21 cellular contexts compared by ENCODE assay signal in genomic region chr2:60361498-60361897, GRCh38.
"Had no signal": no experiment of that assay in that cellular context is flagged by ENCODE, and none has a peak within 500 bp of the region (broad histone marks: within the 10 kb centered on the region; RNA-seq: fewer than 3 reads in every experiment).

No MANE protein-coding gene starts in this region.

- H3K27ac Mint-ChIP-seq: activated CD4-positive, alpha-beta memory T cell treated with anti-CD3 and anti-CD28 coated beads, Interleukin-2, amount 10 ng/mL, durations not matched to agents 7 days and 5 days; activated CD4-positive, alpha-beta T cell treated with anti-CD3 and anti-CD28 coated beads, Interleukin-2, amount 10 ng/mL, durations not matched to agents 24 days and 14 days; brain; naive thymus-derived CD8-positive, alpha-beta T cell; neural progenitor cell; stimulated activated effector memory CD8-positive, alpha-beta T cell treated with anti-CD3 and anti-CD28 coated beads, Interleukin-12 subunit alpha, Interleukin-12 subunit beta, amount 100 ng/mL, for 72 hours; T-helper 1 cell treated with Interleukin-12 subunit alpha and Interleukin-12 subunit beta and Interleukin-4 antibody, amounts not matched to agents 30 μg/mL and 1 μg/mL, for 36 hours had no signal

- H2AFZ ChIP-seq: neural progenitor cell had no signal

- H3K4me3 ChIP-seq: left lung, lung, neural progenitor cell, thoracic aorta had no signal

- FAIRE-seq: endometrium, small intestine had no signal

- H3K9me3 ChIP-seq: left lung, thoracic aorta had no signal

- ATAC-seq: activated naive CD8-positive, alpha-beta T cell treated with anti-CD3 and anti-CD28 coated beads, Interleukin-2, amount 50 U/mL, for 24 hours; foreskin keratinocyte; left lung; naive thymus-derived CD8-positive, alpha-beta T cell; sciatic nerve; stimulated activated effector memory CD8-positive, alpha-beta T cell treated with anti-CD3 and anti-CD28 coated beads, Interleukin-12 subunit alpha, Interleukin-12 subunit beta, amount 100 ng/mL, for 72 hours had no signal

- H3K4me2 ChIP-seq: neural progenitor cell had no signal

- H3K9ac ChIP-seq: neural progenitor cell had no signal

- H3K4me1 ChIP-seq: foreskin keratinocyte had no signal

- DNase-seq: activated CD4-positive, alpha-beta memory T cell treated with anti-CD3 and anti-CD28 coated beads, Interleukin-2, amount 10 ng/mL, durations not matched to agents 7 days and 5 days; activated CD4-positive, alpha-beta T cell treated with anti-CD3 and anti-CD28 coated beads, Interleukin-2, amount 10 ng/mL, durations not matched to agents 24 days and 14 days; activated gamma-delta T cell; activated naive CD4-positive, alpha-beta T cell treated with anti-CD3 and anti-CD28 coated beads, Interleukin-2, amount 50 U/mL, for 16 hours; activated naive CD8-positive, alpha-beta T cell treated with anti-CD3 and anti-CD28 coated beads, Interleukin-2, amount 50 U/mL, for 24 hours; anterior cingulate cortex; foreskin keratinocyte; left lung; naive thymus-derived CD8-positive, alpha-beta T cell; posterior cingulate gyrus; small intestine; stimulated activated CD4-positive, alpha-beta T cell treated with anti-CD3 and anti-CD28 coated beads, Interleukin-2, amount 100 ng/mL, for 24 hours; T1000 had no signal

- H3K27ac ChIP-seq: foreskin keratinocyte, left lung, neural progenitor cell, thoracic aorta had no signal

- H3K27me3 ChIP-seq: foreskin keratinocyte, left lung, neural progenitor cell had no signal

- H3K9me3 Mint-ChIP-seq: activated CD4-positive, alpha-beta T cell treated with anti-CD3 and anti-CD28 coated beads, Interleukin-2, amount 10 ng/mL, durations not matched to agents 24 days and 14 days; activated naive CD8-positive, alpha-beta T cell treated with anti-CD3 and anti-CD28 coated beads, Interleukin-2, amount 50 U/mL, for 24 hours; T-helper 1 cell treated with Interleukin-12 subunit alpha and Interleukin-12 subunit beta and Interleukin-4 antibody, amounts not matched to agents 30 μg/mL and 1 μg/mL, for 36 hours had no signal

- H3K36me3 ChIP-seq: left lung, neural progenitor cell, thoracic aorta had no signal

- H3K36me3 Mint-ChIP-seq: brain; naive thymus-derived CD8-positive, alpha-beta T cell; neural progenitor cell; stimulated activated effector memory CD8-positive, alpha-beta T cell treated with anti-CD3 and anti-CD28 coated beads, Interleukin-12 subunit alpha, Interleukin-12 subunit beta, amount 100 ng/mL, for 72 hours had no signal

- H3K4me3 Mint-ChIP-seq: activated CD4-positive, alpha-beta memory T cell treated with anti-CD3 and anti-CD28 coated beads, Interleukin-2, amount 10 ng/mL, durations not matched to agents 7 days and 5 days; activated CD4-positive, alpha-beta T cell treated with anti-CD3 and anti-CD28 coated beads, Interleukin-2, amount 10 ng/mL, durations not matched to agents 24 days and 14 days; activated naive CD8-positive, alpha-beta T cell treated with anti-CD3 and anti-CD28 coated beads, Interleukin-2, amount 50 U/mL, for 24 hours; brain; naive thymus-derived CD8-positive, alpha-beta T cell; neural progenitor cell; stimulated activated effector memory CD8-positive, alpha-beta T cell treated with anti-CD3 and anti-CD28 coated beads, Interleukin-12 subunit alpha, Interleukin-12 subunit beta, amount 100 ng/mL, for 72 hours; T-helper 1 cell treated with Interleukin-12 subunit alpha and Interleukin-12 subunit beta and Interleukin-4 antibody, amounts not matched to agents 30 μg/mL and 1 μg/mL, for 36 hours had no signal

- H3K27me3 Mint-ChIP-seq: activated CD4-positive, alpha-beta memory T cell treated with anti-CD3 and anti-CD28 coated beads, Interleukin-2, amount 10 ng/mL, durations not matched to agents 7 days and 5 days; activated CD4-positive, alpha-beta T cell treated with anti-CD3 and anti-CD28 coated beads, Interleukin-2, amount 10 ng/mL, durations not matched to agents 24 days and 14 days; activated naive CD8-positive, alpha-beta T cell treated with anti-CD3 and anti-CD28 coated beads, Interleukin-2, amount 50 U/mL, for 24 hours had no signal
